In genomic region chr19:38255759-38256052, GRCh38 we compare ENCODE assay signal across 10 cellular contexts. TPM values are rescaled to one million over a fixed set of nuclear protein-coding genes. Genes with fewer than 3 reads are reported as not detected.
DNase-seq lines count a peak whose midpoint lies in the region; ATAC-seq and TF ChIP-seq lines count a peak whose summit lies in the region.
"Had no signal": no experiment of that assay in that cellular context is flagged by ENCODE, and none has a peak within 500 bp of the region (broad histone marks: within the 10 kb centered on the region; RNA-seq: fewer than 3 reads in every experiment).

No MANE protein-coding gene starts in this region.

- H3K27me3 ChIP-seq in lower lobe of right lung (ENCODE audit: low read depth) (peaks cover 26% of the 10 kb centered on the region), subcutaneous abdominal adipose tissue (ENCODE audit: control insufficient read depth in 5 of 5, insufficient read depth in 4 of 5, low read length in 5 of 5) (no peaks in the 10 kb centered on the region)

- H3K4me3 ChIP-seq in cardiac fibroblast (replicated peaks in 1 of 2; ENCODE audit: low read depth in 2 of 2, low read length in 2 of 2) (peak overlapping the region; percentile 42), lower lobe of right lung (peak overlapping the region; percentile 58), subcutaneous abdominal adipose tissue (ENCODE audit: low read depth in 1 of 5, low read length in 5 of 5) (peak overlapping the region; percentile 58 to 83 (median 71))

- DNase-seq in NCI-H526 (lab: John Stamatoyannopoulos, UW) (peak; percentile 23 to 57), NCI-H526 treated with DMSO at 0.1 percent for 48 hours (lab: John Stamatoyannopoulos, UW) (no peak), cardiac fibroblast (ENCODE audit: low read depth in 2 of 2) (no peak), lower lobe of right lung (no peak), HEK293T (ENCODE audit: extremely low spot score) (no peak), NCI-H345 (lab: John Stamatoyannopoulos, UW) (no peak)
- no peak for DNase-seq in stimulated activated CD4-positive, alpha-beta T cell treated with anti-CD3 and anti-CD28 coated beads, Interleukin-4, amount 100 ng/mL, for 1 hour
- DNase-seq: activated CD8-positive, alpha-beta T cell treated with anti-CD3 and anti-CD28 coated beads, Interleukin-2, amount 10 ng/mL, durations not matched to agents 7 days and 5 days had no signal

- H3K9ac ChIP-seq in subcutaneous abdominal adipose tissue (ENCODE audit: low read length in 5 of 5) = peak overlapping the region in 2 of 5 donors; percentile 7 to 57

- POLR2A ChIA-PET in HEK293T (lab: Yijun Ruan, JAX) = no interaction called here

- intact Hi-C loops in lower lobe of right lung (cut with DNase I) = no loop called here

- CTCF ChIA-PET in HEK293T (lab: Yijun Ruan, JAX) = no interaction called here

- TF ChIP-seq CTCF in cardiac fibroblast (IDR thresholded peaks at IDR 0.05; ENCODE audit: low read depth, low read length) (no peak), lower lobe of right lung (IDR thresholded peaks at IDR 0.05) (no peak)

- H3K27ac ChIP-seq in lower lobe of right lung (peak overlapping the region; percentile 73), subcutaneous abdominal adipose tissue (ENCODE audit: low read depth, low read length) (peak overlapping the region; percentile 60)

- no peaks in the 10 kb centered on the region for H3K9me3 ChIP-seq in lower lobe of right lung
- H3K9me3 ChIP-seq in subcutaneous abdominal adipose tissue (ENCODE audit: control insufficient read depth in 5 of 5, low read length in 5 of 5) = no peaks in the 10 kb centered on the region

- H3K4me1 ChIP-seq in lower lobe of right lung (peaks cover 22% of the 10 kb centered on the region), subcutaneous abdominal adipose tissue (ENCODE audit: control insufficient read depth in 5 of 5, insufficient read depth in 5 of 5, low read length in 5 of 5) (peaks cover 7 to 59% (median 46%) of the 10 kb centered on the region in 5 donors)

- H3K36me3 ChIP-seq in lower lobe of right lung (no peaks in the 10 kb centered on the region), subcutaneous abdominal adipose tissue (ENCODE audit: control insufficient read depth in 5 of 5, insufficient read depth in 5 of 5, low read length in 5 of 5) (peaks cover 0 to 2% (median 0%) of the 10 kb centered on the region in 5 donors)

- peak in 1 of 2 donors; percentile 4 for ATAC-seq in lower lobe of right lung

TF ChIP-seq in HEK293T, 16 proteins besides CTCF, POLR2A, EP300 and RAD21:
- TF ChIP-seq NFRKB (IDR thresholded peaks at IDR 0.05) (no peak), FOXM1 (IDR thresholded peaks at IDR 0.05; ENCODE audit: borderline replicate concordance) (no peak), BHLHE40 (IDR thresholded peaks at IDR 0.05; ENCODE audit: borderline replicate concordance) (no peak), SP1 (IDR thresholded peaks at IDR 0.05) (no peak), TARDBP (IDR thresholded peaks at IDR 0.05) (no peak), CTBP1 (IDR thresholded peaks at IDR 0.05; ENCODE audit: borderline replicate concordance) (no peak), ARNT (IDR thresholded peaks at IDR 0.05) (no peak), SUZ12 (IDR thresholded peaks at IDR 0.05) (no peak), L3MBTL2 (conservative IDR thresholded peaks at IDR 0.05) (no peak)

RNA-seq across cellular contexts. Expression of gene PPP1R14A, which starts 0.5 kb away (rescaled TPM):
- 65.0 TPM for total RNA-seq in lower lobe of right lung
- total RNA-seq: activated CD8-positive, alpha-beta T cell treated with anti-CD3 and anti-CD28 coated beads, Interleukin-2, amount 10 ng/mL, durations not matched to agents 7 days and 5 days; HT-29 had no signal

RNA-seq across cellular contexts. Expression of gene SPINT2, which starts 8.7 kb away (rescaled TPM):
- total RNA-seq in lower lobe of right lung = 202 TPM

RNA-seq across cellular contexts. Expression of gene DPF1, which starts 31.7 kb away (rescaled TPM):
- not detected for total RNA-seq in lower lobe of right lung

RNA-seq across cellular contexts. Expression of gene C19orf33, which starts 48.3 kb away (rescaled TPM):
- 35.6 TPM for total RNA-seq in lower lobe of right lung
- total RNA-seq: activated CD8-positive, alpha-beta T cell treated with anti-CD3 and anti-CD28 coated beads, Interleukin-2, amount 10 ng/mL, durations not matched to agents 7 days and 5 days had no signal

Comparison
In these comparisons a context has a peak if more than half of its experiments do, and no peak if none do; other contexts are left out.
1. DNase-seq: peak in NCI-H526 (2 of 2); none in NCI-H526 treated with DMSO at 0.1 percent for 48 hours (single experiment), cardiac fibroblast (0 of 2), lower lobe of right lung (single experiment), HEK293T (single experiment), NCI-H345 (single experiment) and stimulated activated CD4-positive, alpha-beta T cell treated with anti-CD3 and anti-CD28 coated beads, Interleukin-4, amount 100 ng/mL, for 1 hour (single experiment).
2. Peak in every context shown above with its lines, with median percentiles within 50 percentile points of each other: H3K4me3 ChIP-seq.